ENCODE assay signal across 8 cellular contexts in genomic region chr10:101694674-101695403, GRCh38. TPM values are rescaled to one million over a fixed set of nuclear protein-coding genes. Genes with fewer than 3 reads are reported as not detected.
DNase-seq lines count a peak whose midpoint lies in the region; ATAC-seq and TF ChIP-seq lines count a peak whose summit lies in the region.

FBXW4 (minus strand) TSS chr10:101695170; CDS start chr10:101695105, 65 bp downstream.

- WGBS in prostate gland, result 1% methylated on average over 55 of the region's 70 CpGs

- no peaks in the 10 kb centered on the region for H3K27me3 ChIP-seq in CD8-positive, alpha-beta memory T cell (ENCODE audit: insufficient read depth, low read length, poor library complexity, severe bottlenecking)
- no peaks in the 10 kb centered on the region for H3K27me3 ChIP-seq in adipocyte (replicated peaks; ENCODE audit: control insufficient read depth, insufficient read depth, low read length)
- no peaks in the 10 kb centered on the region for H3K27me3 ChIP-seq in prostate gland (replicated peaks; ENCODE audit: insufficient read depth)

- POLR2A ChIA-PET in CD8-positive, alpha-beta memory T cell (lab: Charles Lee), result interaction anchor here (1.1 kb wide), 1 partner anchor 107 kb away, joined by 5 read pairs; the partner anchor contains the start of genes DPCD and POLL

- H3K36me3 ChIP-seq in CD8-positive, alpha-beta memory T cell (ENCODE audit: insufficient read depth, low read length), result no peaks in the 10 kb centered on the region
- H3K36me3 ChIP-seq in adipocyte (ENCODE audit: control insufficient read depth, insufficient read depth, low read length, severe bottlenecking) (no peaks in the 10 kb centered on the region), prostate gland (no peaks in the 10 kb centered on the region)

- peaks cover 42% of the 10 kb centered on the region for H3K4me1 ChIP-seq in CD8-positive, alpha-beta memory T cell (ENCODE audit: insufficient read depth, low read length)
- H3K4me1 ChIP-seq in adipocyte (ENCODE audit: control insufficient read depth, insufficient read depth, low read length) (peaks cover 33% of the 10 kb centered on the region), prostate gland (replicated peaks) (peaks cover 10% of the 10 kb centered on the region)

- ATAC-seq in GM19452 (IDR thresholded peaks at IDR 0.05; ENCODE audit: unreplicated experiment), result peak; percentile 58
- peak; percentile 84 to 87 for ATAC-seq in left cardiac atrium

- H3K4me3 Mint-ChIP-seq in CD8-positive, alpha-beta memory T cell, result peak within 1 kb of the TSS; percentile 90 to 99 (median 95)

- peak within 1 kb of the TSS; percentile 95 for H3K27ac ChIP-seq in CD8-positive, alpha-beta memory T cell (ENCODE audit: low read depth, low read length)
- peak within 1 kb of the TSS; percentile 97 to 99 for H3K27ac ChIP-seq in prostate gland

- peak within 1 kb of the TSS; percentile 96 to 99 (median 99) for H3K27ac Mint-ChIP-seq in CD8-positive, alpha-beta memory T cell

- H3K36me3 Mint-ChIP-seq in CD8-positive, alpha-beta memory T cell, result peaks cover 0 to 26% (median 0%) of the 10 kb centered on the region in 3 donors

- H3K4me1 Mint-ChIP-seq in CD8-positive, alpha-beta memory T cell, result peaks cover 39 to 54% (median 41%) of the 10 kb centered on the region in 3 donors

- peak within 1 kb of the TSS; percentile 87 for H3K4me3 ChIP-seq in CD8-positive, alpha-beta memory T cell (ENCODE audit: low read length)
- peak within 1 kb of the TSS; percentile 86 for H3K4me3 ChIP-seq in adipocyte (ENCODE audit: low read length)
- peak within 1 kb of the TSS; percentile 85 to 87 for H3K4me3 ChIP-seq in prostate gland

- no peaks in the 10 kb centered on the region for H3K9me3 ChIP-seq in CD8-positive, alpha-beta memory T cell (ENCODE audit: low read length)
- H3K9me3 ChIP-seq in adipocyte (ENCODE audit: control insufficient read depth, low read length), result no peaks in the 10 kb centered on the region
- H3K9me3 ChIP-seq in prostate gland, result no peaks in the 10 kb centered on the region

- peak; percentile 64 to 84 (median 74) for DNase-seq in CD8-positive, alpha-beta memory T cell
- DNase-seq in HK-2 (ENCODE audit: unreplicated experiment) (peak; percentile 65), T follicular helper cell (ENCODE audit: low read depth) (peak; percentile 56), adipocyte (ENCODE audit: low read depth) (peak; percentile 75), left cardiac atrium (peak; percentile 69), prostate gland (ENCODE audit: low spot score) (peak; percentile 41), ureter (ENCODE audit: low spot score) (peak; percentile 56)

- no peaks in the 10 kb centered on the region for H3K9me3 Mint-ChIP-seq in CD8-positive, alpha-beta memory T cell

- H3K27me3 Mint-ChIP-seq in CD8-positive, alpha-beta memory T cell, result no peaks in the 10 kb centered on the region

- intact Hi-C loops in left cardiac atrium (cut with DNase I), result no loop called here
- intact Hi-C loops in prostate gland (cut with DNase I), result loop anchor here (10.0 kb wide), 2 partner anchors 90 to 700 kb away; partner anchors contain the start of gene LZTS2

- peak; percentile 40 for TF ChIP-seq POLR2A in prostate gland (IDR thresholded peaks at IDR 0.05)

- peak within 1 kb of the TSS; percentile 99 for H3K9ac ChIP-seq in adipocyte (ENCODE audit: low read length)

- CTCF ChIA-PET in CD8-positive, alpha-beta memory T cell (lab: Charles Lee), result interaction anchor here (0.9 kb wide), 1 partner anchor 10 kb away, joined by 3 read pairs; no protein-coding TSS in a partner anchor

- TF ChIP-seq CTCF in prostate gland (IDR thresholded peaks at IDR 0.05), result no peak

RNA-seq across cellular contexts. Expression of gene FBXW4, which starts in this region (rescaled TPM):
- total RNA-seq in CD8-positive, alpha-beta memory T cell, result 10 to 100 TPM; 44.2 to 54.4 TPM
- polyA plus RNA-seq in CD8-positive, alpha-beta memory T cell, result 13.1 TPM
- total RNA-seq in left cardiac atrium (10 to 100 TPM; 92.0 to 99.0 TPM), prostate gland (10 to 100 TPM; 61.3 to 92.2 TPM), ureter (94.5 TPM)

Comparison
In these comparisons a context has a peak if more than half of its experiments do, and no peak if none do; other contexts are left out.
1. Peak in every context shown above with its lines: DNase-seq, ATAC-seq, H3K4me3 ChIP-seq and H3K27ac ChIP-seq.